13 cellular contexts compared by ENCODE assay signal in the genomic region with DNA sequence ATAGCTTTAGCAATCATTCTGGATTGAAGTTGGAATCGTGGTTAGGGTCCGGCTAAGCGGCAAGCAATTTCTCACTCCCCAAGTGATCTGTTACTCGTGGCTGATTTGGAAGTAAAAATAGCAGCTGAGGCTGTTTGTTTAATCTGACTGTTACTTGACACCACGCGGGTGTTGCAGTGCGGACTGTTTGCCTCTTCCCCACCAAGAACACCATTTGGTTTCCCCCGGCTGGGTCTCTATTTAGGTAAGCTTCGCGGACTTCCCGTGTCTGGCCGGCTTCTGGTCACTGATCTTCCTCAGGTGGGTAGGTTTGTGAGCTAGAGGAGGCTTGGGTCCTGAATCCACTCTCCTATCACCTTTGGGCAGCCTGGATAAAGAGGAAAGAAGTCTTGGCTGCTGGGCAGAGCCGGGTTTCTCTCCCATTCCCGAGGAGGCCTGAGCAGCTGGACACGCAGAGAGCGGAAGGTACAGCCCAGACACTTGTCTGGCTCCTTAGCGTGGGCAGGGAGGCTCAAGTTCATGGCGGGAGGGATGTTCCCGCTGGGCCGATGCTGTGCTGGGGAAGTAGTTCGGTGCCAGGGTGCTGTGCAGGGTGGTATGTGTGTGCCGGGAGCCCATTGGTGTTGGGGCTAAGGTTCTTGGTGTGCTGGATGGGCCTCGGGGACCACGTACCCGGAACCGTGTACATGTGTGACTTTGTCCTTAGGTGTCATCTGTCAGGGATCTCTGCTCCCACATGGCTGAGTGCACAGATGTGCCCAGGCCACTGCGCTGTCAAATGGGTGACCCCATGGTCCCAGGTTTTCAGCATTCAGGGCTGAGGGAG. TPM values are rescaled to one million over a fixed set of nuclear protein-coding genes. Genes with fewer than 3 reads are reported as not detected.
DNase-seq lines count a peak whose midpoint lies in the region; ATAC-seq and TF ChIP-seq lines count a peak whose summit lies in the region.
"Had no signal": no experiment of that assay in that cellular context is flagged by ENCODE, and none has a peak within 500 bp of the region (broad histone marks: within the 10 kb centered on the region; RNA-seq: fewer than 3 reads in every experiment).

A gene with protein sequence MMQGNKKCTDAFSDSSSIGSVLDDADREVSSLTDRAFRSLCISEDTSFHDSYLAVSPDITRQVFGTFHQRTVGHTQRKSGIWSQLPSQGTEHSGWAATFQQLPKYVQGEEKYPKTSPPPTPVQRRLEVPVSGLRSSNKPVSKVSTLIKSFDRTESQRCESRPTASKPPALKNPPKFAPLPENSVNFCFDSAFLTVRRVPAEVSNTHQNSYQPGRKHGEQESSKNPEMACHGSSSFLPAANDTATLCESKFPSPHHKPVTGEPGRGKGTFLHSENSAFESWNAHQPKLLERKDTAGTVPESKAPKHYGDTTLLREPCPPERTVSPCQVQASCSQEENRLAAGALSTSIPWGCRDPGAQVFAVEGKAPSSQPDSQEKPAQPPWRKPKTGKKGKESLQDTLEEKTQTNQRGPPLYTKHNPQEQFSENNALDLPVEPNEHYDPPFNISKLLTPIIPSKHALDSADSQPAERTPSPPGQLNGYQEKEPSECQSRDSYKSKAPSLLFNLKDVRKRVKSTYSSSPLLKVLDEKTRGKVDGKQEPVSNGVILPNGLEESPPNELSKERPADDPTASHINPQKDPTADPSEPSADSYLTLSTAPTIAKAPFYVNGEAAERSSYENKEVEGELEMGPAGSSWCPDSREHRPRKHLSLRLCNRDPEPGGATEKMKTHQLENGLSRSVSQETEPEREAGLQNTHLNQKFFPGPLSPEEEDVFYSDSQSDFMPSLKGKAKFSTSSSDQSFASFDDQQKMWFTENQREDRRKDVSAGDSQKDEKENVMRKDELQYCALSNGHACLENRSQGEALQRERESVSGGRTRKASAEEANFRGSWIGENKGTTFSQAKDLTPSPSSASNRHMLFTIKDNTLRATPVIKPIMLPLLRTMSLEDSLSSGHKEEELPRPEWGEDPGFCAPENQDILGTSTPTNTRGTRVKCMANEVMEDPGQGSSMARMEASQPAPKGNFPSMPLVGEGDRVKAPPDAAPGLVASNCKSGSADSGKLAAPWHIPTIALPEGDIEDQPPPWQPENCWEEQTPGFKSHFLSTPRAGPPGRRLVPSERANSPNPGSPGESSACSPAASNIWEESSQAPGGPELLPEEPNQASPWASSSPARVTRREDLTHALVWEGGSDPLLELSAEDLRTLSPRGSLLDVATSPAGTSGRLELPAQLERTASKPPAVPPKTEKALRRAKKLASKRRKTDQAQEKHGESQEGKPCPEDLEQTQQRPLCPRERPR (N-terminal part only) (plus strand): TSS at position 181 of the 826 bp plus-strand sequence. CDS start 23,376 bp downstream, outside the sequence.

- H3K36me3 Mint-ChIP-seq in brain: no peaks in the 10 kb centered on the region

- no peak within 1 kb of the TSS for H3K27ac ChIP-seq in upper lobe of right lung
- H3K27ac ChIP-seq in suprapubic skin: no peak within 1 kb of the TSS
- H3K27ac ChIP-seq: ovary had no signal

- H3K36me3 ChIP-seq in mucosa of descending colon (ENCODE audit: low read depth): no peaks in the 10 kb centered on the region
- no peaks in the 10 kb centered on the region for H3K36me3 ChIP-seq in upper lobe of right lung
- H3K36me3 ChIP-seq in suprapubic skin: no peaks in the 10 kb centered on the region
- H3K36me3 ChIP-seq: ovary had no signal

- H3K4me3 ChIP-seq in mucosa of descending colon: no peak within 1 kb of the TSS
- no peak within 1 kb of the TSS for H3K4me3 ChIP-seq in upper lobe of right lung
- H3K4me3 ChIP-seq in suprapubic skin: no peak within 1 kb of the TSS
- H3K4me3 ChIP-seq: ovary had no signal

- intact Hi-C loops in mucosa of descending colon (cut with DNase I, micrococcal nuclease): no loop called here
- intact Hi-C loops in upper lobe of right lung (cut with DNase I): no loop called here

- 79% methylated on average over 20 of the region's 27 CpGs for WGBS in suprapubic skin

- no peak for TF ChIP-seq POLR2A in suprapubic skin (IDR thresholded peaks at IDR 0.05)

- peak within 1 kb of the TSS in 4 of 5 experiments; percentile 35 to 80 (median 62) for H3K27ac Mint-ChIP-seq in brain

- no peaks in the 10 kb centered on the region for H3K9me3 ChIP-seq in mucosa of descending colon
- H3K9me3 ChIP-seq in upper lobe of right lung: no peaks in the 10 kb centered on the region
- H3K9me3 ChIP-seq in suprapubic skin: no peaks in the 10 kb centered on the region
- H3K9me3 ChIP-seq: ovary had no signal

- DNase-seq in NCI-H510A (lab: John Stamatoyannopoulos, UW) (peak; percentile 12), NCI-H510A treated with DMSO at 0.1 percent for 48 hours (lab: John Stamatoyannopoulos, UW) (no peak), mucosa of descending colon (no peak), upper lobe of right lung (no peak), amygdala (lab: John Stamatoyannopoulos, UW) (no peak), middle frontal gyrus (ENCODE audit: extremely low spot score, low spot score) (no peak), suprapubic skin (ENCODE audit: low spot score in 2 of 2) (no peak)
- DNase-seq: activated naive CD4-positive, alpha-beta T cell treated with Interleukin-2 at 50 U/mL for 16 hours; substantia nigra; T-helper 9 cell had no signal

- no peak for TF ChIP-seq CTCF in brain (conservative IDR thresholded peaks at IDR 0.05)
- no peak for TF ChIP-seq CTCF in mucosa of descending colon (IDR thresholded peaks at IDR 0.05)
- TF ChIP-seq CTCF in upper lobe of right lung (IDR thresholded peaks at IDR 0.05): no peak
- TF ChIP-seq CTCF in suprapubic skin (IDR thresholded peaks at IDR 0.05): no peak

- H3K9me3 Mint-ChIP-seq in brain: no peaks in the 10 kb centered on the region

- H3K4me1 Mint-ChIP-seq in brain: peaks cover 47% of the 10 kb centered on the region

- peak within 1 kb of the TSS in 3 of 5 experiments; percentile 24 to 80 (median 66) for H3K4me3 Mint-ChIP-seq in brain

- no peak for TF ChIP-seq EP300 in suprapubic skin (IDR thresholded peaks at IDR 0.05)

- H3K27me3 ChIP-seq in upper lobe of right lung (no peaks in the 10 kb centered on the region), suprapubic skin (no peaks in the 10 kb centered on the region)
- H3K27me3 ChIP-seq: ovary had no signal

- ATAC-seq in mucosa of descending colon (peak; percentile 7), upper lobe of right lung (peak; percentile 7)

- peaks cover 12% of the 10 kb centered on the region for H3K27me3 Mint-ChIP-seq in brain

- H3K4me1 ChIP-seq in mucosa of descending colon (ENCODE audit: low read depth) (no peaks in the 10 kb centered on the region), upper lobe of right lung (peaks cover 6% of the 10 kb centered on the region), suprapubic skin (peaks cover 5% of the 10 kb centered on the region)

RNA-seq across cellular contexts. Expression of the gene that starts here (rescaled TPM):
- 1.6 TPM for polyA plus RNA-seq in brain (ENCODE audit: insufficient read depth, low read depth, low replicate concordance)
- total RNA-seq in mucosa of descending colon (under 1 TPM in 1 of 3 donors, not detected in 2; 0.05 TPM), upper lobe of right lung (not detected), suprapubic skin (not detected)
- total RNA-seq: Daoy had no signal

Comparison
In these comparisons a context has a peak if more than half of its experiments do, and no peak if none do; other contexts are left out.
1. Peak in ATAC-seq in mucosa of descending colon; RNA of the gene not detected or under 1 TPM.
2. Peak in ATAC-seq in upper lobe of right lung; RNA of the gene not detected or under 1 TPM.